27 cellular contexts compared by ENCODE assay signal in genomic region chr9:106875548-106875947, GRCh38. TPM values are rescaled to one million over a fixed set of nuclear protein-coding genes. Genes with fewer than 3 reads are reported as not detected.
DNase-seq lines count a peak whose midpoint lies in the region; ATAC-seq, FAIRE-seq and TF ChIP-seq lines count a peak whose summit lies in the region.
"Had no signal": no experiment of that assay in that cellular context is flagged by ENCODE, and none has a peak within 500 bp of the region (broad histone marks: within the 10 kb centered on the region; RNA-seq: fewer than 3 reads in every experiment).

No MANE protein-coding gene starts in this region.

- FAIRE-seq in GM12878 (lab: Jason Lieb, UNC): no peak

- H3K9me3 Mint-ChIP-seq in activated T-helper 2 cell treated with anti-CD3 and anti-CD28 coated beads, Interferon-gamma antibody, Interleukin-2, Interleukin-4, amounts not matched to agents 10 μg/mL and 5 μg/mL and 100 μg/mL, durations not matched to agents 14 hours and 24 hours and 36 hours: no peaks in the 10 kb centered on the region
- H3K9me3 Mint-ChIP-seq: stimulated activated naive CD8-positive, alpha-beta T cell treated with anti-CD3 and anti-CD28 coated beads, Interleukin-15, Interleukin-2, amounts not matched to agents 100 ng/mL and 50 ng/mL, for 24 hours; T-helper 1 cell treated with Interleukin-12 subunit alpha and Interleukin-12 subunit beta and Interleukin-4 antibody, amounts not matched to agents 30 μg/mL and 1 μg/mL, for 36 hours had no signal

- RAD21 ChIA-PET in GM12878 (lab: Charles Lee; ENCODE audit: unreplicated experiment): interaction anchor here (1.4 to 1.6 kb wide), 3 partner anchors 11 to 105 kb away, joined by 3 to 7 read pairs (median 6); no protein-coding TSS in a partner anchor

- no peaks in the 10 kb centered on the region for H3K9me3 ChIP-seq in left ventricle myocardium inferior (replicated peaks)
- no peaks in the 10 kb centered on the region for H3K9me3 ChIP-seq in right atrium auricular region
- no peaks in the 10 kb centered on the region for H3K9me3 ChIP-seq in GM12878 (replicated peaks; ENCODE audit: control insufficient read depth, insufficient read depth, low read length)
- H3K9me3 ChIP-seq: BLaER1, sigmoid colon had no signal

- H3K4me2 ChIP-seq in GM12878 (ENCODE audit: control insufficient read depth, insufficient read depth): no peak overlapping the region
- H3K4me2 ChIP-seq: BLaER1, hepatocyte had no signal

- TF ChIP-seq CTCF in left ventricle myocardium inferior (IDR thresholded peaks at IDR 0.05; ENCODE audit: borderline replicate concordance) (no peak), right atrium auricular region (IDR thresholded peaks at IDR 0.05) (no peak), GM12878 (IDR thresholded peaks at IDR 0.05 in 2 of 3, conservative IDR thresholded peaks at IDR 0.05 in 1 of 3; ENCODE audit: control insufficient read depth in 2 of 3, extremely low read depth in 1 of 3, insufficient read depth in 1 of 3, low read depth in 3 of 3, low read length in 3 of 3) (no peak)

- TF ChIP-seq EP300 in GM12878 (IDR thresholded peaks at IDR 0.05; ENCODE audit: borderline replicate concordance in 1 of 2, control insufficient read depth in 1 of 2, low read depth in 2 of 2, low read length in 2 of 2): no peak

- no peak overlapping the region for H3K4me3 Mint-ChIP-seq in activated T-helper 2 cell treated with anti-CD3 and anti-CD28 coated beads, Interferon-gamma antibody, Interleukin-2, Interleukin-4, amounts not matched to agents 10 μg/mL and 5 μg/mL and 100 μg/mL, durations not matched to agents 14 hours and 24 hours and 36 hours (ENCODE audit: low read depth)
- H3K4me3 Mint-ChIP-seq: activated CD4-positive, alpha-beta T cell treated with anti-CD3 and anti-CD28 coated beads for 36 hours; stimulated activated naive CD8-positive, alpha-beta T cell treated with anti-CD3 and anti-CD28 coated beads, Interleukin-15, Interleukin-2, amounts not matched to agents 100 ng/mL and 50 ng/mL, for 24 hours; T-helper 1 cell treated with Interleukin-12 subunit alpha and Interleukin-12 subunit beta and Interleukin-4 antibody, amounts not matched to agents 30 μg/mL and 1 μg/mL, for 36 hours had no signal

- H2AFZ ChIP-seq in GM12878 (ENCODE audit: control insufficient read depth, low read depth, low read length): no peak overlapping the region
- H2AFZ ChIP-seq: hepatocyte had no signal

- TF ChIP-seq RAD21 in GM12878 (IDR thresholded peaks at IDR 0.05; ENCODE audit: insufficient read depth, low read depth, low read length): no peak

- ATAC-seq in GM12878 (peak; percentile 13), GM21360 (IDR thresholded peaks at IDR 0.05; ENCODE audit: unreplicated experiment) (no peak), GM18517 (IDR thresholded peaks at IDR 0.05; ENCODE audit: unreplicated experiment) (no peak)
- ATAC-seq: activated CD4-positive, alpha-beta T cell treated with anti-CD3 and anti-CD28 coated beads for 36 hours; esophagus mucosa; left colon had no signal

- no peaks in the 10 kb centered on the region for H3K4me1 Mint-ChIP-seq in activated T-helper 2 cell treated with anti-CD3 and anti-CD28 coated beads, Interferon-gamma antibody, Interleukin-2, Interleukin-4, amounts not matched to agents 10 μg/mL and 5 μg/mL and 100 μg/mL, durations not matched to agents 14 hours and 24 hours and 36 hours (ENCODE audit: low read depth)
- H3K4me1 Mint-ChIP-seq: activated CD4-positive, alpha-beta T cell treated with anti-CD3 and anti-CD28 coated beads for 36 hours had no signal

- no peaks in the 10 kb centered on the region for H3K36me3 Mint-ChIP-seq in activated T-helper 2 cell treated with anti-CD3 and anti-CD28 coated beads, Interferon-gamma antibody, Interleukin-2, Interleukin-4, amounts not matched to agents 10 μg/mL and 5 μg/mL and 100 μg/mL, durations not matched to agents 14 hours and 24 hours and 36 hours (ENCODE audit: low read depth)

- H3K4me3 ChIP-seq in left ventricle myocardium inferior (no peak overlapping the region), right atrium auricular region (no peak overlapping the region), GM12878 (no peak overlapping the region)
- H3K4me3 ChIP-seq: BLaER1, hepatocyte, sigmoid colon had no signal

- no peaks in the 10 kb centered on the region for H3K36me3 ChIP-seq in left ventricle myocardium inferior
- no peaks in the 10 kb centered on the region for H3K36me3 ChIP-seq in right atrium auricular region
- H3K36me3 ChIP-seq in GM12878 (ENCODE audit: control insufficient read depth in 2 of 2, insufficient read depth in 2 of 2, low read length in 1 of 2): no peaks in the 10 kb centered on the region
- H3K36me3 ChIP-seq: BLaER1, sigmoid colon had no signal

- BruUV-seq in GM12878 (replicated peaks; lab: Mats Ljungman, UMichigan): no TSS peak

- no peak for TF ChIP-seq POLR2A in GM12878 (IDR thresholded peaks at IDR 0.05; ENCODE audit: low read depth, low read length)

- no peaks in the 10 kb centered on the region; the same call in 1 of the 2 replicates for H4K20me1 ChIP-seq in GM12878 (ENCODE audit: control insufficient read depth, insufficient read depth)
- H4K20me1 ChIP-seq: BLaER1 had no signal

- H3K79me2 ChIP-seq in GM12878 (ENCODE audit: control insufficient read depth, insufficient read depth, low read length): no peaks in the 10 kb centered on the region

- in situ Hi-C loops in GM12878 (cut with MboI): no loop called here

- POLR2A ChIA-PET in GM12878 (lab: Charles Lee): interaction anchor here (0.9 to 2.3 kb wide), 3 partner anchors 11 to 41 kb away, joined by 3 to 8 read pairs (median 6); no protein-coding TSS in a partner anchor

- peaks cover 93% of the 10 kb centered on the region for H3K4me1 ChIP-seq in left ventricle myocardium inferior
- peaks cover 0 to 74% of the 10 kb centered on the region in 2 donors for H3K4me1 ChIP-seq in right atrium auricular region
- no peaks in the 10 kb centered on the region for H3K4me1 ChIP-seq in GM12878 (ENCODE audit: control insufficient read depth, insufficient read depth, low read length)
- H3K4me1 ChIP-seq: BLaER1 had no signal

- no peak for DNase-seq in left ventricle myocardium inferior
- no peak for DNase-seq in right atrium auricular region (ENCODE audit: low spot score)
- DNase-seq in GM12878 (ENCODE audit: low read depth, low spot score): no peak
- peak; percentile 46 for DNase-seq in kidney tubule cell (ENCODE audit: low spot score)
- DNase-seq in activated T-helper 2 cell treated with anti-CD3 and anti-CD28 coated beads, Interferon-gamma antibody, Interleukin-2, Interleukin-4, amounts not matched to agents 10 μg/mL and 5 μg/mL and 100 μg/mL, durations not matched to agents 14 hours and 24 hours and 36 hours (ENCODE audit: low spot score): no peak
- DNase-seq: ACHN; activated CD4-positive, alpha-beta T cell treated with anti-CD3 and anti-CD28 coated beads for 36 hours; activated CD8-positive, alpha-beta memory T cell treated with anti-CD3 and anti-CD28 coated beads for 24 hours; activated gamma-delta T cell treated with Interleukin-2 at 50 U/mL for 16 hours; DMS79 treated with DMSO at 0.1 percent for 48 hours; effector memory CD4-positive, alpha-beta T cell; foreskin melanocyte; left colon; mesenchymal stem cell; NCI-H1105; NCI-H2029; NCI-H2227 treated with DMSO at 0.1 percent for 48 hours; NCI-H526 treated with DMSO at 0.1 percent for 48 hours; sigmoid colon had no signal

- intact Hi-C loops in left ventricle myocardium inferior (cut with micrococcal nuclease): no loop called here
- intact Hi-C loops in GM12878 (cut with micrococcal nuclease; ENCODE audit: unreplicated experiment): no loop called here
- intact Hi-C loops in activated T-helper 2 cell treated with anti-CD3 and anti-CD28 coated beads, Interferon-gamma antibody, Interleukin-2, Interleukin-4, amounts not matched to agents 10 μg/mL and 5 μg/mL and 100 μg/mL, durations not matched to agents 14 hours and 24 hours and 36 hours (cut with micrococcal nuclease): no loop called here

- SMC1A ChIA-PET in GM12878 (lab: Charles Lee; ENCODE audit: uncharacterized antibody, unreplicated experiment): interaction anchor here (0.7 to 19.8 kb wide), 9 partner anchors 5 to 108 kb away, joined by 3 to 219 read pairs (median 4); partner anchors contain the start of gene ZNF462

- no peak overlapping the region for H3K9ac ChIP-seq in GM12878 (ENCODE audit: control insufficient read depth, insufficient read depth, low read length)
- H3K9ac ChIP-seq: BLaER1 had no signal

- WGBS in GM12878 (ENCODE audit: insufficient coverage, insufficient replicate concordance, low lambda C conversion rate, missing lambda C conversion rate): 0% methylated on average over 2 of the region's 2 CpGs

- H3K27ac ChIP-seq in left ventricle myocardium inferior (replicated peaks): peak overlapping the region; percentile 34
- no peak overlapping the region for H3K27ac ChIP-seq in right atrium auricular region
- no peak overlapping the region for H3K27ac ChIP-seq in GM12878 (ENCODE audit: control insufficient read depth, insufficient read depth)
- H3K27ac ChIP-seq: BLaER1, hepatocyte, RWPE1, sigmoid colon had no signal

- CTCF ChIA-PET in GM12878 (lab: Yijun Ruan, JAX): no interaction called here

- no peak overlapping the region for H3K27ac Mint-ChIP-seq in activated T-helper 2 cell treated with anti-CD3 and anti-CD28 coated beads, Interferon-gamma antibody, Interleukin-2, Interleukin-4, amounts not matched to agents 10 μg/mL and 5 μg/mL and 100 μg/mL, durations not matched to agents 14 hours and 24 hours and 36 hours
- H3K27ac Mint-ChIP-seq: activated CD4-positive, alpha-beta T cell treated with anti-CD3 and anti-CD28 coated beads for 36 hours; stimulated activated naive CD8-positive, alpha-beta T cell treated with anti-CD3 and anti-CD28 coated beads, Interleukin-15, Interleukin-2, amounts not matched to agents 100 ng/mL and 50 ng/mL, for 24 hours; T-helper 1 cell treated with Interleukin-12 subunit alpha and Interleukin-12 subunit beta and Interleukin-4 antibody, amounts not matched to agents 30 μg/mL and 1 μg/mL, for 36 hours had no signal

- no peaks in the 10 kb centered on the region for H3K27me3 Mint-ChIP-seq in activated T-helper 2 cell treated with anti-CD3 and anti-CD28 coated beads, Interferon-gamma antibody, Interleukin-2, Interleukin-4, amounts not matched to agents 10 μg/mL and 5 μg/mL and 100 μg/mL, durations not matched to agents 14 hours and 24 hours and 36 hours (ENCODE audit: low read depth)
- H3K27me3 Mint-ChIP-seq: activated CD4-positive, alpha-beta T cell treated with anti-CD3 and anti-CD28 coated beads for 36 hours; stimulated activated naive CD8-positive, alpha-beta T cell treated with anti-CD3 and anti-CD28 coated beads, Interleukin-15, Interleukin-2, amounts not matched to agents 100 ng/mL and 50 ng/mL, for 24 hours had no signal

- H3K27me3 ChIP-seq in left ventricle myocardium inferior (ENCODE audit: low read depth): no peaks in the 10 kb centered on the region
- no peaks in the 10 kb centered on the region for H3K27me3 ChIP-seq in right atrium auricular region
- H3K27me3 ChIP-seq in GM12878 (replicated peaks in 1 of 2; ENCODE audit: control insufficient read depth in 2 of 2, insufficient read depth in 2 of 2, low read length in 1 of 2): no peaks in the 10 kb centered on the region
- H3K27me3 ChIP-seq: BLaER1, hepatocyte, sigmoid colon had no signal

RNA-seq across cellular contexts. Expression of gene ZNF462, which starts 12.6 kb away (rescaled TPM):
- total RNA-seq in left ventricle myocardium inferior (29.2 TPM), right atrium auricular region (10 to 100 TPM; 20.9 to 30.5 TPM), GM12878 (2014; rRNA removed) (0.71 and 1.5 TPM in 2 replicates), GM12878 (2014; rRNA removed; fragmentation: Illumina TruSeq; extraction: Trizol) (0.74 and 0.76 TPM in 2 replicates), GM12878 (2021) (1.7 and 3.2 TPM in 2 replicates)
- 85.2 and 85.6 TPM in 2 replicates for total RNA-seq in GM12878 (2013; cell fraction: nucleolus; rRNA removed)
- polyA plus RNA-seq in GM12878 (2011; ENCODE audit: low read depth): 0.07 TPM
- polyA plus RNA-seq in GM12878 (2011; rRNA removed) (8.9 and 13.7 TPM in 2 replicates), GM12878 (2014; fragmentation: Illumina TruSeq; extraction: Trizol) (0.51 and 1.3 TPM in 2 replicates), GM12878 (2014; fragmentation: Nextera tagmentation; extraction: Ambion mirVana) (under 1 TPM; 0.27 to 0.42 TPM), GM12878 (2014; rRNA removed) (0.40 and 0.81 TPM in 2 replicates), GM12878 (2016; fragmentation: Nextera tagmentation; extraction: Ambion mirVana) (under 1 TPM; 0.32 to 0.59 TPM)
- 11.4 and 17.7 TPM in 2 replicates for polyA plus RNA-seq in GM12878 (2011; cell fraction: cytosol; rRNA removed)
- 26.6 and 27.7 TPM in 2 replicates for polyA plus RNA-seq in GM12878 (2011; cell fraction: nucleus; rRNA removed)
- 0.05 and 0.07 TPM in 2 replicates for polyA plus RNA-seq in GM12878 (2012)
- polyA minus RNA-seq in GM12878 (2011; rRNA and poly(A)+ RNA removed): 35.2 and 49.9 TPM in 2 replicates
- polyA minus RNA-seq in GM12878 (2011; cell fraction: cytosol; rRNA and poly(A)+ RNA removed): 26.5 and 36.1 TPM in 2 replicates
- polyA minus RNA-seq in GM12878 (2011; cell fraction: nucleus; rRNA and poly(A)+ RNA removed): 50.5 and 80.2 TPM in 2 replicates
- 0.09 and 0.11 TPM in 2 replicates for total RNA-seq in activated T-helper 2 cell treated with anti-CD3 and anti-CD28 coated beads, Interferon-gamma antibody, Interleukin-2, Interleukin-4, amounts not matched to agents 10 μg/mL and 5 μg/mL and 100 μg/mL, durations not matched to agents 14 hours and 24 hours and 36 hours
